ENCODE assay signal across 1 cellular context in the genomic region with DNA sequence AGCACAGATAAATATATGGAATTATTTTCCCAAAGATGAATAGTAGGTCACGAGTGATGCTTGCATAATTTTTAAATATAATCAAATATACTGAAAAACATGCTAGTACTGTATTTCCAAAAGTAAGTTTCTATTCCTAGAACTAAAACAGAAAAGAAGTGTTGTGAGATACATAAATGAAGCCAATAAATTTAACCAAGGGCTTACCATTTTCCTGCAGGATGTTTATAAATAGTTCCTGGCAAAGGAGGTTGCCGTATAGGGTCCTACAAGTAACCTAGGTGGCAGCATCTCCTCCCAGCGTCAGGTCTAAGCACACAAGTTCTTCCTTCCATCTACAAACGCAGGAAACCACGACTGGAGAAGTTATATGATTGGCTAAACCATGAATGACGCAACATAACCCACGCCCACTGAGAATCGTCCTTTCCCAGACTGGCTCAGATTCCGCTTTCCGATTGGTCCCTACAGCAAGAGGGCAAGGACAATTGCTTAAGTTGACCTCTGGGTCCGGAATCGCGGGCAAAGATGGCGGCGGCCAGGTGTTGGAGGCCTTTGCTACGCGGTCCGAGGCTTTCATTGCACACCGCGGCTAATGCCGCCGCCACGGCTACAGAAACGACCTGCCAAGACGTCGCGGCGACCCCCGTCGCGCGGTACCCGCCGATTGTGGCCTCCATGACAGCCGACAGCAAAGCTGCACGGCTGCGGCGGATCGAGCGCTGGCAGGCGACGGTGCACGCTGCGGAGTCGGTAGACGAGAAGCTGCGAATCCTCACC.
A peak's percentile ranks its signal among the peaks of the same experiment; 100 is the strongest.
TF ChIP-seq lines count a peak whose summit lies in the region.

Gene MRPS30 (plus strand): TSS at position 513 of the 780 bp plus-strand sequence. CDS start 16 bp downstream, at position 529.

TF ChIP-seq in HEK293, 187 proteins besides CTCF, POLR2A, EP300 and RAD21 (continued from another document and continues in another):
- TF ChIP-seq SCRT1 (tag by site-specific recombination; IDR thresholded peaks at IDR 0.05; ENCODE audit: borderline replicate concordance) = no peak
- TF ChIP-seq ZNF530 (tag by site-specific recombination; IDR thresholded peaks at IDR 0.05; ENCODE audit: low read depth) = no peak
- TF ChIP-seq ZNF112 (tag by site-specific recombination; IDR thresholded peaks at IDR 0.05) = no peak
- no peak for TF ChIP-seq ZNF398 (tag by site-specific recombination; IDR thresholded peaks at IDR 0.05)
- 0 out of 2 replicates have a peak, but pooled peaks have one; percentile 44 for TF ChIP-seq ZSCAN30 (tag by site-specific recombination; IDR thresholded peaks at IDR 0.05)
- TF ChIP-seq KLF16 (tag by site-specific recombination; IDR thresholded peaks at IDR 0.05) = no peak
- TF ChIP-seq ZBTB48 (tag by site-specific recombination; IDR thresholded peaks at IDR 0.05) = no peak
- peak; percentile 83; the same call in 1 of the 2 replicates for TF ChIP-seq ATF2 (tag by site-specific recombination; IDR thresholded peaks at IDR 0.05; ENCODE audit: low read depth)
- no peak for TF ChIP-seq ZNF19 (tag by site-specific recombination; IDR thresholded peaks at IDR 0.05; ENCODE audit: low read depth)
- no peak for TF ChIP-seq FEZF1 (tag by site-specific recombination; IDR thresholded peaks at IDR 0.05)
- TF ChIP-seq ZNF560 (tag by site-specific recombination; IDR thresholded peaks at IDR 0.05; ENCODE audit: borderline replicate concordance) = no peak
- TF ChIP-seq ZNF501 (tag by site-specific recombination; IDR thresholded peaks at IDR 0.05) = peak; percentile 91; the same call in 1 of the 2 replicates
- no peak for TF ChIP-seq ZNF549 (tag by site-specific recombination; IDR thresholded peaks at IDR 0.05)
- TF ChIP-seq, protein P1, sequence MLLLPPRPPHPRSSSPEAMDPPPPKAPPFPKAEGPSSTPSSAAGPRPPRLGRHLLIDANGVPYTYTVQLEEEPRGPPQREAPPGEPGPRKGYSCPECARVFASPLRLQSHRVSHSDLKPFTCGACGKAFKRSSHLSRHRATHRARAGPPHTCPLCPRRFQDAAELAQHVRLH (tag by site-specific recombination; IDR thresholded peaks at IDR 0.05) = no peak
- peak; percentile 83 for TF ChIP-seq ZXDB (tag by site-specific recombination; IDR thresholded peaks at IDR 0.05)
- TF ChIP-seq ZBTB1 (tag by site-specific recombination; IDR thresholded peaks at IDR 0.05) = no peak
- TF ChIP-seq ZNF621 (tag by site-specific recombination; IDR thresholded peaks at IDR 0.05) = no peak
- peak; percentile 57 for TF ChIP-seq PRDM10 (tag by site-specific recombination; IDR thresholded peaks at IDR 0.05)
- no peak for TF ChIP-seq ZSCAN5A (tag by site-specific recombination; IDR thresholded peaks at IDR 0.05)
- TF ChIP-seq YY1 (tag by site-specific recombination; IDR thresholded peaks at IDR 0.05) = peak; percentile 96
- TF ChIP-seq ZFP69B (tag by site-specific recombination; IDR thresholded peaks at IDR 0.05) = 0 out of 2 replicates have a peak, but pooled peaks have one; percentile 15
- no peak for TF ChIP-seq ZNF585B (tag by site-specific recombination; IDR thresholded peaks at IDR 0.05)
- TF ChIP-seq GFI1B (tag by site-specific recombination; IDR thresholded peaks at IDR 0.05) = no peak
- no peak for TF ChIP-seq ZNF792 (tag by site-specific recombination; IDR thresholded peaks at IDR 0.05)
- no peak for TF ChIP-seq GLIS2 (tag by site-specific recombination; IDR thresholded peaks at IDR 0.05)
- TF ChIP-seq KLF10 (tag by site-specific recombination; IDR thresholded peaks at IDR 0.05) = no peak; the same call in 1 of the 2 replicates
- TF ChIP-seq ZNF777 (tag by site-specific recombination; IDR thresholded peaks at IDR 0.05; ENCODE audit: borderline replicate concordance) = no peak
- TF ChIP-seq ZNF654 (tag by site-specific recombination; IDR thresholded peaks at IDR 0.05; ENCODE audit: low read depth) = no peak
- no peak for TF ChIP-seq ZNF747 (tag by site-specific recombination; IDR thresholded peaks at IDR 0.05)
- TF ChIP-seq HOXC10 (CRISPR knock-in tag; IDR thresholded peaks at IDR 0.05) = peak; percentile 87; the same call in 1 of the 2 replicates
- TF ChIP-seq ZNF701 (tag by site-specific recombination; IDR thresholded peaks at IDR 0.05) = no peak
- TF ChIP-seq ZNF639 (tag by site-specific recombination; IDR thresholded peaks at IDR 0.05) = peak; percentile 54; the same call in 1 of the 2 replicates
- TF ChIP-seq ZNF302 (tag by site-specific recombination; IDR thresholded peaks at IDR 0.05; ENCODE audit: low read depth) = no peak
- TF ChIP-seq ZNF354C (tag by site-specific recombination; IDR thresholded peaks at IDR 0.05; ENCODE audit: borderline replicate concordance, low read depth) = no peak
- no peak for TF ChIP-seq ZNF404 (tag by site-specific recombination; IDR thresholded peaks at IDR 0.05)
- no peak for TF ChIP-seq ZNF138 (tag by site-specific recombination; IDR thresholded peaks at IDR 0.05; ENCODE audit: borderline replicate concordance)
- TF ChIP-seq, protein P2, sequence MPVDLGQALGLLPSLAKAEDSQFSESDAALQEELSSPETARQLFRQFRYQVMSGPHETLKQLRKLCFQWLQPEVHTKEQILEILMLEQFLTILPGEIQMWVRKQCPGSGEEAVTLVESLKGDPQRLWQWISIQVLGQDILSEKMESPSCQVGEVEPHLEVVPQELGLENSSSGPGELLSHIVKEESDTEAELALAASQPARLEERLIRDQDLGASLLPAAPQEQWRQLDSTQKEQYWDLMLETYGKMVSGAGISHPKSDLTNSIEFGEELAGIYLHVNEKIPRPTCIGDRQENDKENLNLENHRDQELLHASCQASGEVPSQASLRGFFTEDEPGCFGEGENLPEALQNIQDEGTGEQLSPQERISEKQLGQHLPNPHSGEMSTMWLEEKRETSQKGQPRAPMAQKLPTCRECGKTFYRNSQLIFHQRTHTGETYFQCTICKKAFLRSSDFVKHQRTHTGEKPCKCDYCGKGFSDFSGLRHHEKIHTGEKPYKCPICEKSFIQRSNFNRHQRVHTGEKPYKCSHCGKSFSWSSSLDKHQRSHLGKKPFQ (tag by site-specific recombination; IDR thresholded peaks at IDR 0.05) = no peak
- TF ChIP-seq SALL2 (tag by site-specific recombination; IDR thresholded peaks at IDR 0.05; ENCODE audit: borderline replicate concordance) = no peak
- no peak for TF ChIP-seq REPIN1 (tag by site-specific recombination; IDR thresholded peaks at IDR 0.05; ENCODE audit: low read depth)
- TF ChIP-seq ZNF776 (tag by site-specific recombination; IDR thresholded peaks at IDR 0.05; ENCODE audit: borderline replicate concordance) = no peak
- peak; percentile 88 for TF ChIP-seq ZFP37 (tag by site-specific recombination; IDR thresholded peaks at IDR 0.05)
- TF ChIP-seq, protein P3, sequence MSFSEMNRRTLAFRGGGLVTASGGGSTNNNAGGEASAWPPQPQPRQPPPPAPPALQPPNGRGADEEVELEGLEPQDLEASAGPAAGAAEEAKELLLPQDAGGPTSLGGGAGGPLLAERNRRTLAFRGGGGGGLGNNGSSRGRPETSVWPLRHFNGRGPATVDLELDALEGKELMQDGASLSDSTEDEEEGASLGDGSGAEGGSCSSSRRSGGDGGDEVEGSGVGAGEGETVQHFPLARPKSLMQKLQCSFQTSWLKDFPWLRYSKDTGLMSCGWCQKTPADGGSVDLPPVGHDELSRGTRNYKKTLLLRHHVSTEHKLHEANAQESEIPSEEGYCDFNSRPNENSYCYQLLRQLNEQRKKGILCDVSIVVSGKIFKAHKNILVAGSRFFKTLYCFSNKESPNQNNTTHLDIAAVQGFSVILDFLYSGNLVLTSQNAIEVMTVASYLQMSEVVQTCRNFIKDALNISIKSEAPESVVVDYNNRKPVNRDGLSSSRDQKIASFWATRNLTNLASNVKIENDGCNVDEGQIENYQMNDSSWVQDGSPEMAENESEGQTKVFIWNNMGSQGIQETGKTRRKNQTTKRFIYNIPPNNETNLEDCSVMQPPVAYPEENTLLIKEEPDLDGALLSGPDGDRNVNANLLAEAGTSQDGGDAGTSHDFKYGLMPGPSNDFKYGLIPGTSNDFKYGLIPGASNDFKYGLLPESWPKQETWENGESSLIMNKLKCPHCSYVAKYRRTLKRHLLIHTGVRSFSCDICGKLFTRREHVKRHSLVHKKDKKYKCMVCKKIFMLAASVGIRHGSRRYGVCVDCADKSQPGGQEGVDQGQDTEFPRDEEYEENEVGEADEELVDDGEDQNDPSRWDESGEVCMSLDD (tag by site-specific recombination; IDR thresholded peaks at IDR 0.05) = no peak
- TF ChIP-seq ZNF48 (tag by site-specific recombination; IDR thresholded peaks at IDR 0.05) = no peak
- no peak for TF ChIP-seq PRDM6 (tag by site-specific recombination; IDR thresholded peaks at IDR 0.05)
- no peak for TF ChIP-seq ZNF529 (tag by site-specific recombination; IDR thresholded peaks at IDR 0.05; ENCODE audit: insufficient replicate concordance)
- TF ChIP-seq ZNF416 (tag by site-specific recombination; IDR thresholded peaks at IDR 0.05) = no peak
- no peak for TF ChIP-seq TRIM28 (IDR thresholded peaks at IDR 0.05; ENCODE audit: borderline replicate concordance, low read length)
